ENCODE assay signal across 1 cellular context in genomic region chr19:41923045-41923788, GRCh38.
A peak's percentile ranks its signal among the peaks of the same experiment; 100 is the strongest.
TF ChIP-seq lines count a peak whose summit lies in the region.

No MANE protein-coding gene starts in this region.

TF ChIP-seq in K562, 482 proteins besides CTCF, POLR2A, EP300 and RAD21 (continued from another document and continues in another):
- no peak for TF ChIP-seq ZNF407 (IDR thresholded peaks at IDR 0.05; ENCODE audit: low read depth)
- TF ChIP-seq, protein P1, sequence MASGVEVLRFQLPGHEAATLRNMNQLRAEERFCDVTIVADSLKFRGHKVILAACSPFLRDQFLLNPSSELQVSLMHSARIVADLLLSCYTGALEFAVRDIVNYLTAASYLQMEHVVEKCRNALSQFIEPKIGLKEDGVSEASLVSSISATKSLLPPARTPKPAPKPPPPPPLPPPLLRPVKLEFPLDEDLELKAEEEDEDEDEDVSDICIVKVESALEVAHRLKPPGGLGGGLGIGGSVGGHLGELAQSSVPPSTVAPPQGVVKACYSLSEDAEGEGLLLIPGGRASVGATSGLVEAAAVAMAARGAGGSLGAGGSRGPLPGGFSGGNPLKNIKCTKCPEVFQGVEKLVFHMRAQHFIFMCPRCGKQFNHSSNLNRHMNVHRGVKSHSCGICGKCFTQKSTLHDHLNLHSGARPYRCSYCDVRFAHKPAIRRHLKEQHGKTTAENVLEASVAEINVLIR (CRISPR knock-in tag; IDR thresholded peaks at IDR 0.05), result no peak
- TF ChIP-seq IRF2 (CRISPR knock-in tag; IDR thresholded peaks at IDR 0.05), result no peak
- TF ChIP-seq ZBTB26 (CRISPR knock-in tag; IDR thresholded peaks at IDR 0.05), result no peak
- TF ChIP-seq ZFP1 (CRISPR knock-in tag; IDR thresholded peaks at IDR 0.05), result no peak
- no peak for TF ChIP-seq ARID3A (IDR thresholded peaks at IDR 0.05; ENCODE audit: borderline replicate concordance, low read depth, low read length)
- TF ChIP-seq EGR1 (conservative IDR thresholded peaks at IDR 0.05), result peak; percentile 44
- no peak for TF ChIP-seq ZBTB33 (CRISPR knock-in tag; IDR thresholded peaks at IDR 0.05)
- no peak for TF ChIP-seq ZNF586 (CRISPR knock-in tag; conservative IDR thresholded peaks at IDR 0.05)
- no peak for TF ChIP-seq RNF219 (CRISPR knock-in tag; IDR thresholded peaks at IDR 0.05)
- TF ChIP-seq NCOA1 (IDR thresholded peaks at IDR 0.05; ENCODE audit: low read depth), result no peak
- no peak for TF ChIP-seq BDP1 (IDR thresholded peaks at IDR 0.05; ENCODE audit: insufficient read depth, insufficient read length)
- TF ChIP-seq HDAC8 (tag; IDR thresholded peaks at IDR 0.05), result no peak
- no peak for TF ChIP-seq ZNF212 (CRISPR knock-in tag; IDR thresholded peaks at IDR 0.05)
- TF ChIP-seq RBM14 (IDR thresholded peaks at IDR 0.05; ENCODE audit: borderline replicate concordance, insufficient read depth, low read depth, low read length), result no peak
- no peak for TF ChIP-seq TARDBP (IDR thresholded peaks at IDR 0.05)
- no peak for TF ChIP-seq TEAD4 (IDR thresholded peaks at IDR 0.05; ENCODE audit: low read length)
- no peak for TF ChIP-seq TEAD4 (CRISPR knock-in tag; IDR thresholded peaks at IDR 0.05; ENCODE audit: borderline replicate concordance)
- no peak for TF ChIP-seq NONO (IDR thresholded peaks at IDR 0.05; ENCODE audit: low read depth in 2 of 2, low read length in 1 of 2)
- TF ChIP-seq ZNF174 (CRISPR knock-in tag; IDR thresholded peaks at IDR 0.05), result no peak
- no peak for TF ChIP-seq DIDO1 (tag; IDR thresholded peaks at IDR 0.05; ENCODE audit: low read depth)
- peak; percentile 80; the same call in 1 of the 2 replicates for TF ChIP-seq SMARCA5 (IDR thresholded peaks at IDR 0.05)
- TF ChIP-seq ZNF780A (CRISPR knock-in tag; IDR thresholded peaks at IDR 0.05), result no peak
- no peak for TF ChIP-seq ZNF354B (CRISPR knock-in tag; IDR thresholded peaks at IDR 0.05)
- no peak for TF ChIP-seq ZNF395 (CRISPR knock-in tag; IDR thresholded peaks at IDR 0.05)
- TF ChIP-seq, protein P2, sequence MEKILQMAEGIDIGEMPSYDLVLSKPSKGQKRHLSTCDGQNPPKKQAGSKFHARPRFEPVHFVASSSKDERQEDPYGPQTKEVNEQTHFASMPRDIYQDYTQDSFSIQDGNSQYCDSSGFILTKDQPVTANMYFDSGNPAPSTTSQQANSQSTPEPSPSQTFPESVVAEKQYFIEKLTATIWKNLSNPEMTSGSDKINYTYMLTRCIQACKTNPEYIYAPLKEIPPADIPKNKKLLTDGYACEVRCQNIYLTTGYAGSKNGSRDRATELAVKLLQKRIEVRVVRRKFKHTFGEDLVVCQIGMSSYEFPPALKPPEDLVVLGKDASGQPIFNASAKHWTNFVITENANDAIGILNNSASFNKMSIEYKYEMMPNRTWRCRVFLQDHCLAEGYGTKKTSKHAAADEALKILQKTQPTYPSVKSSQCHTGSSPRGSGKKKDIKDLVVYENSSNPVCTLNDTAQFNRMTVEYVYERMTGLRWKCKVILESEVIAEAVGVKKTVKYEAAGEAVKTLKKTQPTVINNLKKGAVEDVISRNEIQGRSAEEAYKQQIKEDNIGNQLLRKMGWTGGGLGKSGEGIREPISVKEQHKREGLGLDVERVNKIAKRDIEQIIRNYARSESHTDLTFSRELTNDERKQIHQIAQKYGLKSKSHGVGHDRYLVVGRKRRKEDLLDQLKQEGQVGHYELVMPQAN (IDR thresholded peaks at IDR 0.05; ENCODE audit: borderline replicate concordance), result no peak
- no peak for TF ChIP-seq RHOXF2B (CRISPR knock-in tag; conservative IDR thresholded peaks at IDR 0.05)
- no peak for TF ChIP-seq ETS2 (tag; IDR thresholded peaks at IDR 0.05; ENCODE audit: borderline replicate concordance, poor library complexity, severe bottlenecking)
- TF ChIP-seq ZNF445 (CRISPR knock-in tag; IDR thresholded peaks at IDR 0.05; ENCODE audit: low read depth), result no peak
- no peak for TF ChIP-seq ZNF184 (CRISPR knock-in tag; IDR thresholded peaks at IDR 0.05)
- no peak for TF ChIP-seq ZNF766 (CRISPR knock-in tag; conservative IDR thresholded peaks at IDR 0.05)
- no peak for TF ChIP-seq BMI1 (IDR thresholded peaks at IDR 0.05; ENCODE audit: low read length)
- TF ChIP-seq ZNF134 (CRISPR knock-in tag; conservative IDR thresholded peaks at IDR 0.05), result no peak
- TF ChIP-seq, protein P3, sequence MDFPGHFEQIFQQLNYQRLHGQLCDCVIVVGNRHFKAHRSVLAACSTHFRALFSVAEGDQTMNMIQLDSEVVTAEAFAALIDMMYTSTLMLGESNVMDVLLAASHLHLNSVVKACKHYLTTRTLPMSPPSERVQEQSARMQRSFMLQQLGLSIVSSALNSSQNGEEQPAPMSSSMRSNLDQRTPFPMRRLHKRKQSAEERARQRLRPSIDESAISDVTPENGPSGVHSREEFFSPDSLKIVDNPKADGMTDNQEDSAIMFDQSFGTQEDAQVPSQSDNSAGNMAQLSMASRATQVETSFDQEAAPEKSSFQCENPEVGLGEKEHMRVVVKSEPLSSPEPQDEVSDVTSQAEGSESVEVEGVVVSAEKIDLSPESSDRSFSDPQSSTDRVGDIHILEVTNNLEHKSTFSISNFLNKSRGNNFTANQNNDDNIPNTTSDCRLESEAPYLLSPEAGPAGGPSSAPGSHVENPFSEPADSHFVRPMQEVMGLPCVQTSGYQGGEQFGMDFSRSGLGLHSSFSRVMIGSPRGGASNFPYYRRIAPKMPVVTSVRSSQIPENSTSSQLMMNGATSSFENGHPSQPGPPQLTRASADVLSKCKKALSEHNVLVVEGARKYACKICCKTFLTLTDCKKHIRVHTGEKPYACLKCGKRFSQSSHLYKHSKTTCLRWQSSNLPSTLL (IDR thresholded peaks at IDR 0.05), result no peak
- TF ChIP-seq ADNP (tag; IDR thresholded peaks at IDR 0.05), result peak; percentile 85
- no peak for TF ChIP-seq HDAC3 (IDR thresholded peaks at IDR 0.05; ENCODE audit: borderline replicate concordance, partially characterized antibody)
- TF ChIP-seq ZNF217 (CRISPR knock-in tag; IDR thresholded peaks at IDR 0.05), result no peak
